In genomic region chr1:108521990-108522393, GRCh38 we compare ENCODE assay signal across 20 cellular contexts. TPM values are rescaled to one million over a fixed set of nuclear protein-coding genes. Genes with fewer than 3 reads are reported as not detected.
DNase-seq lines count a peak whose midpoint lies in the region; ATAC-seq and TF ChIP-seq lines count a peak whose summit lies in the region.
"Had no signal": no experiment of that assay in that cellular context is flagged by ENCODE, and none has a peak within 500 bp of the region (broad histone marks: within the 10 kb centered on the region; RNA-seq: fewer than 3 reads in every experiment).

No MANE protein-coding gene starts in this region.

- H3K27me3 ChIP-seq in GM23338 (ENCODE audit: insufficient read depth) (no peaks in the 10 kb centered on the region), MG63 (no peaks in the 10 kb centered on the region)
- H3K27me3 ChIP-seq: Peyer's patch had no signal

- H3K9me2 ChIP-seq in GM23338 (ENCODE audit: insufficient read depth), result peaks cover 8% of the 10 kb centered on the region; the same call in 1 of the 2 replicates

- no peak overlapping the region for H3K27ac Mint-ChIP-seq in GM23338
- no peak overlapping the region for H3K27ac Mint-ChIP-seq in activated T-helper 17 cell treated with anti-CD3 and anti-CD28 coated beads, Interleukin-2, amount 50 U/mL, for 72 hours
- H3K27ac Mint-ChIP-seq: B cell; CD4-positive, CD25-positive, alpha-beta regulatory T cell; HFFc6 had no signal

- peaks cover 3% of the 10 kb centered on the region; the same call in 1 of the 2 replicates for H3K9me3 ChIP-seq in MG63
- H3K9me3 ChIP-seq: Peyer's patch had no signal

- no peaks in the 10 kb centered on the region for H4K20me1 ChIP-seq in GM23338 (replicated peaks; ENCODE audit: insufficient read depth)

- peaks cover 2% of the 10 kb centered on the region for H3K27me3 Mint-ChIP-seq in GM23338 (ENCODE audit: insufficient read depth, low read depth, poor library complexity)
- peaks cover 18% of the 10 kb centered on the region for H3K27me3 Mint-ChIP-seq in activated T-helper 17 cell treated with anti-CD3 and anti-CD28 coated beads, Interleukin-2, amount 50 U/mL, for 72 hours

- H3K27ac ChIP-seq in GM23338 (ENCODE audit: low read depth), result no peak overlapping the region
- H3K27ac ChIP-seq: Peyer's patch had no signal

- TF ChIP-seq CTCF in GM23338 (conservative IDR thresholded peaks at IDR 0.05; ENCODE audit: low read depth in 2 of 2), result no peak
- no peak for TF ChIP-seq CTCF in choroid plexus epithelial cell (conservative IDR thresholded peaks at IDR 0.05; ENCODE audit: low read depth, low read length)

- H3K79me2 ChIP-seq in GM23338 (replicated peaks; ENCODE audit: insufficient read depth), result no peaks in the 10 kb centered on the region

- ATAC-seq in GM23338 (no peak), GM19395 (IDR thresholded peaks at IDR 0.05; ENCODE audit: unreplicated experiment) (no peak)
- no peak for ATAC-seq in activated T-helper 17 cell treated with anti-CD3 and anti-CD28 coated beads, Interleukin-2, amount 50 U/mL, for 72 hours (replicated peaks)
- ATAC-seq: Right ventricle myocardium inferior had no signal

- DNase-seq in GM23338 (ENCODE audit: low spot score) (no peak), MV-4-11 (lab: John Stamatoyannopoulos, UW) (peak; percentile 47), choroid plexus epithelial cell (ENCODE audit: low read depth) (peak; percentile 29), iris pigment epithelial cell (ENCODE audit: low read depth) (peak; percentile 30), SHP77 (lab: John Stamatoyannopoulos, UW) (no peak), MG63 (no peak)
- DNase-seq: Calu3; CD4-positive, CD25-positive, alpha-beta regulatory T cell; DMS53; HFFc6; Karpas-422; NCI-H1436; NCI-H2029 treated with DMSO at 0.1 percent for 48 hours; NCI-H510A; NCI-H774; Peyer's patch had no signal

- peaks cover 15% of the 10 kb centered on the region for H3K4me1 ChIP-seq in GM23338 (ENCODE audit: insufficient read depth)
- H3K4me1 ChIP-seq: Peyer's patch had no signal

- H3K4me2 ChIP-seq in GM23338, result no peak overlapping the region

- peaks cover 3% of the 10 kb centered on the region; the same call in 1 of the 3 replicates for H3K36me3 Mint-ChIP-seq in GM23338 (ENCODE audit: low read depth)
- H3K36me3 Mint-ChIP-seq in activated T-helper 17 cell treated with anti-CD3 and anti-CD28 coated beads, Interleukin-2, amount 50 U/mL, for 72 hours (ENCODE audit: low read depth), result no peaks in the 10 kb centered on the region
- H3K36me3 Mint-ChIP-seq: CD4-positive, CD25-positive, alpha-beta regulatory T cell had no signal

- no peak overlapping the region for H3K4me3 ChIP-seq in GM23338
- H3K4me3 ChIP-seq in choroid plexus epithelial cell (ENCODE audit: low read depth, low read length), result no peak overlapping the region
- no peak overlapping the region for H3K4me3 ChIP-seq in MG63
- H3K4me3 ChIP-seq: Peyer's patch had no signal

- no peaks in the 10 kb centered on the region; the same call in 1 of the 2 replicates for H3K36me3 ChIP-seq in GM23338 (ENCODE audit: insufficient read depth)
- H3K36me3 ChIP-seq in MG63, result no peaks in the 10 kb centered on the region
- H3K36me3 ChIP-seq: Peyer's patch had no signal

- H3K4me3 Mint-ChIP-seq in GM23338, result no peak overlapping the region
- H3K4me3 Mint-ChIP-seq in activated T-helper 17 cell treated with anti-CD3 and anti-CD28 coated beads, Interleukin-2, amount 50 U/mL, for 72 hours, result no peak overlapping the region
- H3K4me3 Mint-ChIP-seq: B cell; CD4-positive, CD25-positive, alpha-beta regulatory T cell; HFFc6 had no signal

- H3K4me1 Mint-ChIP-seq in GM23338, result peaks cover 11% of the 10 kb centered on the region
- H3K4me1 Mint-ChIP-seq in activated T-helper 17 cell treated with anti-CD3 and anti-CD28 coated beads, Interleukin-2, amount 50 U/mL, for 72 hours, result no peaks in the 10 kb centered on the region
- H3K4me1 Mint-ChIP-seq: B cell; CD4-positive, CD25-positive, alpha-beta regulatory T cell had no signal

- peaks cover 7% of the 10 kb centered on the region for H3K9me3 Mint-ChIP-seq in GM23338
- H3K9me3 Mint-ChIP-seq in activated T-helper 17 cell treated with anti-CD3 and anti-CD28 coated beads, Interleukin-2, amount 50 U/mL, for 72 hours, result peaks cover 4% of the 10 kb centered on the region
- H3K9me3 Mint-ChIP-seq: HFFc6 had no signal

- H2AFZ ChIP-seq in GM23338, result peak overlapping the region; percentile 29

- H3F3A ChIP-seq in GM23338 (replicated peaks; ENCODE audit: low read depth), result no peaks in the 10 kb centered on the region

TF ChIP-seq in GM23338, 12 proteins besides CTCF, POLR2A, EP300 and RAD21:
- no peak for TF ChIP-seq POLR2AphosphoS5 (IDR thresholded peaks at IDR 0.05; ENCODE audit: low read depth)
- TF ChIP-seq CREB1 (CRISPR knock-in tag; IDR thresholded peaks at IDR 0.05; ENCODE audit: low read depth), result no peak
- no peak for TF ChIP-seq NANOG (IDR thresholded peaks at IDR 0.05; ENCODE audit: borderline replicate concordance)

RNA-seq across cellular contexts. Expression of gene EEIG2, which starts 37.9 kb away (rescaled TPM):
- total RNA-seq in GM23338 (2014; rRNA removed; shearing (Covaris generic)), result 42.5 and 44.5 TPM in 2 replicates
- polyA plus RNA-seq in GM23338 (2016; fragmentation: Nextera tagmentation; extraction: Ambion mirVana), result 6.0 and 7.9 TPM in 2 replicates
- 1 to 10 TPM; 6.7 to 7.0 TPM for total RNA-seq in activated T-helper 17 cell treated with anti-CD3 and anti-CD28 coated beads, Interleukin-2, amount 50 U/mL, for 72 hours
- total RNA-seq in MG63 (2014; rRNA removed; shearing (Covaris generic); ENCODE audit: low replicate concordance), result 26.7 and 47.5 TPM in 2 replicates

Comparison
In these comparisons a context has a peak if more than half of its experiments do, and no peak if none do; other contexts are left out.
1. DNase-seq: peak in MV-4-11 (single experiment), choroid plexus epithelial cell (single experiment) and iris pigment epithelial cell (single experiment); none in GM23338 (single experiment), SHP77 (0 of 2) and MG63 (single experiment).